In the genomic region with DNA sequence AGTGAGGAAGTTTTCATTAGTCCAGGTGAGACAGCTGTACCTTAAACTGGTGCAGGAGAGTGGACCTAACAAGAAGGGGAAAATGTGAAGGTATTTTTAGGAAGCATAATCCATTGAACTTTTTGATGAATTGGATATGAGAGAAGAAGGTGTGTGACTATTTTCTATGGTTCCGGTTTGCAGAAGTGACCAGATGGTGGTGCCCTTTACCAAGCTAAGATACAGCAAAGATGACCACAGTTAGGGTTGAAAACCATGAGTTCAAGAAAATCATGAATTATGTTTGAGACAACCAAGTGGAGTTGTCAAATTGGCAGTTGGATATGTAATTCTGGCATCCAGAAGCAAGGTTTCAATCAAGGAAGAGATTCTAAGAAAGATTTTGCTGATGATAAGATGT, we compare ENCODE assay signal across 9 cellular contexts.
A peak's percentile ranks its signal among the peaks of the same experiment; 100 is the strongest.
DNase-seq lines count a peak whose midpoint lies in the region; ATAC-seq, FAIRE-seq and TF ChIP-seq lines count a peak whose summit lies in the region.
"Had no signal": no experiment of that assay in that cellular context is flagged by ENCODE, and none has a peak within 500 bp of the region (broad histone marks: within the 10 kb centered on the region; RNA-seq: fewer than 3 reads in every experiment).

No MANE protein-coding gene starts in this region.

- DNase-seq in NCI-H2081 (lab: John Stamatoyannopoulos, UW) = peak; percentile 37 to 40
- DNase-seq in NCI-H2081 treated with DMSO at 0.1 percent for 48 hours (lab: John Stamatoyannopoulos, UW) = no peak
- peak; percentile 17 for DNase-seq in NCI-H2029 (lab: John Stamatoyannopoulos, UW)
- peak in 1 of 4 experiments; percentile 6 for DNase-seq in K562 (ENCODE audit: extremely low read depth in 1 of 4, low spot score in 3 of 4)
- DNase-seq in renal cortical epithelial cell (ENCODE audit: low read depth) = peak; percentile 35
- no peak for DNase-seq in tibial artery
- DNase-seq in CD8-positive, alpha-beta memory T cell = no peak
- DNase-seq: activated CD4-positive, alpha-beta T cell treated with anti-CD3 and anti-CD28 coated beads for 4 hours had no signal

- BruUV-seq in K562 (replicated peaks; lab: Mats Ljungman, UMichigan) = no TSS peak

- H3K27me3 ChIP-seq in K562 (ENCODE audit: control insufficient read depth in 2 of 2, insufficient read depth in 2 of 2, low read length in 2 of 2) (no peaks in the 10 kb centered on the region), tibial artery (no peaks in the 10 kb centered on the region)
- H3K27me3 ChIP-seq in CD8-positive, alpha-beta memory T cell (ENCODE audit: insufficient read depth, low read length, poor library complexity, severe bottlenecking) = no peaks in the 10 kb centered on the region

- in situ Hi-C loops in K562 (cut with MboI) = no loop called here

- H3K9me3 Mint-ChIP-seq in CD8-positive, alpha-beta memory T cell = peaks cover 0 to 2% (median 0%) of the 10 kb centered on the region in 5 donors

- no peak overlapping the region for H2AFZ ChIP-seq in K562 (ENCODE audit: low read depth, low read length)

- no peak overlapping the region for H3K27ac Mint-ChIP-seq in CD8-positive, alpha-beta memory T cell

- no peaks in the 10 kb centered on the region for H3K36me3 Mint-ChIP-seq in CD8-positive, alpha-beta memory T cell

- H3K4me1 Mint-ChIP-seq in CD8-positive, alpha-beta memory T cell = no peaks in the 10 kb centered on the region

- no peak for TF ChIP-seq POLR2A in K562 (conservative IDR thresholded peaks at IDR 0.05)

- no peaks in the 10 kb centered on the region for H3K36me3 ChIP-seq in K562 (ENCODE audit: control insufficient read depth, insufficient read depth, low read length)
- no peaks in the 10 kb centered on the region for H3K36me3 ChIP-seq in tibial artery
- H3K36me3 ChIP-seq in CD8-positive, alpha-beta memory T cell (ENCODE audit: insufficient read depth, low read length) = no peaks in the 10 kb centered on the region

- POLR2A ChIA-PET in K562 (lab: Yijun Ruan, JAX) = no interaction called here
- POLR2A ChIA-PET in CD8-positive, alpha-beta memory T cell (lab: Charles Lee) = no interaction called here

- no peak overlapping the region for H3K9ac ChIP-seq in K562 (ENCODE audit: insufficient read depth in 1 of 2, low read depth in 2 of 2, low read length in 2 of 2)

- ATAC-seq in K562 (no peak), HG03342 (IDR thresholded peaks at IDR 0.05; ENCODE audit: unreplicated experiment) (no peak)

- no peaks in the 10 kb centered on the region for H3K27me3 Mint-ChIP-seq in CD8-positive, alpha-beta memory T cell

- CTCF ChIA-PET in K562 (lab: Yijun Ruan, JAX; ENCODE audit: low intra/inter-chr PET ratio) = no interaction called here
- CTCF ChIA-PET in CD8-positive, alpha-beta memory T cell (lab: Charles Lee) = no interaction called here

- H3K4me3 Mint-ChIP-seq in CD8-positive, alpha-beta memory T cell = no peak overlapping the region

- H3K9me3 ChIP-seq in K562 (replicated peaks; ENCODE audit: control insufficient read depth, insufficient read depth, low read depth, low read length) (peaks cover 5% of the 10 kb centered on the region; the same call in 1 of the 2 replicates), tibial artery (no peaks in the 10 kb centered on the region)
- no peaks in the 10 kb centered on the region for H3K9me3 ChIP-seq in CD8-positive, alpha-beta memory T cell (ENCODE audit: low read length)

- H3K27ac ChIP-seq in K562 (ENCODE audit: extremely low read depth, low read depth, low read length) (no peak overlapping the region), tibial artery (no peak overlapping the region)
- no peak overlapping the region for H3K27ac ChIP-seq in CD8-positive, alpha-beta memory T cell (ENCODE audit: low read depth, low read length)

- no peaks in the 10 kb centered on the region for H4K20me1 ChIP-seq in K562 (replicated peaks; ENCODE audit: control insufficient read depth, insufficient read depth, low read length)

- peak; percentile 27 to 29; a peak in 2 of 4 replicates for TF ChIP-seq RAD21 in K562 (CRISPR knock-in tag; conservative IDR thresholded peaks at IDR 0.05 in 1 of 2, IDR thresholded peaks at IDR 0.05 in 1 of 2)

- 0% methylated on average over 1 of the region's 1 CpG for WGBS in K562 (ENCODE audit: insufficient coverage, low coverage, missing lambda C conversion rate)

- no peaks in the 10 kb centered on the region for H3K4me1 ChIP-seq in K562 (replicated peaks in 1 of 2; ENCODE audit: control insufficient read depth in 2 of 2, insufficient read depth in 2 of 2, low read length in 2 of 2)
- no peaks in the 10 kb centered on the region for H3K4me1 ChIP-seq in tibial artery
- H3K4me1 ChIP-seq in CD8-positive, alpha-beta memory T cell (ENCODE audit: insufficient read depth, low read length) = no peaks in the 10 kb centered on the region

- H3K4me2 ChIP-seq in K562 (ENCODE audit: insufficient read depth, low read length) = no peak overlapping the region

- H3K4me3 ChIP-seq in K562 (no peak overlapping the region), tibial artery (no peak overlapping the region)
- no peak overlapping the region for H3K4me3 ChIP-seq in CD8-positive, alpha-beta memory T cell (ENCODE audit: low read length)

- FAIRE-seq in K562 (lab: Jason Lieb, UNC) = no peak

- TF ChIP-seq CTCF in K562 (IDR thresholded peaks at IDR 0.05 in 2 of 3, conservative IDR thresholded peaks at IDR 0.05 in 1 of 3; ENCODE audit: insufficient read depth in 2 of 3, low read depth in 1 of 3, low read length in 3 of 3) = 0 out of 6 replicates have a peak, but pooled peaks of 1 of the 3 experiments have one; percentile 19
- TF ChIP-seq CTCF in tibial artery (IDR thresholded peaks at IDR 0.05) = no peak

- no peaks in the 10 kb centered on the region for H3K9me1 ChIP-seq in K562 (ENCODE audit: control insufficient read depth, insufficient read depth, low read length)

- H3K79me2 ChIP-seq in K562 (ENCODE audit: control insufficient read depth, insufficient read depth, low read length) = no peaks in the 10 kb centered on the region

- no peak for TF ChIP-seq EP300 in K562 (IDR thresholded peaks at IDR 0.05; ENCODE audit: low read length)

- intact Hi-C loops in K562 (cut with micrococcal nuclease) (no loop called here), tibial artery (cut with DNase I; ENCODE audit: low total_unique reads) (no loop called here)

TF ChIP-seq in K562, 482 proteins besides CTCF, POLR2A, EP300 and RAD21:
- TF ChIP-seq HIVEP1 (CRISPR knock-in tag; IDR thresholded peaks at IDR 0.05) (no peak), ZBTB17 (CRISPR knock-in tag; IDR thresholded peaks at IDR 0.05) (no peak), ZBTB1 (CRISPR knock-in tag; IDR thresholded peaks at IDR 0.05; ENCODE audit: borderline replicate concordance, low read depth) (no peak), ZNF217 (CRISPR knock-in tag; IDR thresholded peaks at IDR 0.05) (no peak), RBM25 (IDR thresholded peaks at IDR 0.05; ENCODE audit: low read depth, low read length, severe bottlenecking) (no peak), C11orf30 (IDR thresholded peaks at IDR 0.05; ENCODE audit: low read depth) (no peak), ZBTB9 (CRISPR knock-in tag; IDR thresholded peaks at IDR 0.05) (no peak)
- TF ChIP-seq, protein P1, sequence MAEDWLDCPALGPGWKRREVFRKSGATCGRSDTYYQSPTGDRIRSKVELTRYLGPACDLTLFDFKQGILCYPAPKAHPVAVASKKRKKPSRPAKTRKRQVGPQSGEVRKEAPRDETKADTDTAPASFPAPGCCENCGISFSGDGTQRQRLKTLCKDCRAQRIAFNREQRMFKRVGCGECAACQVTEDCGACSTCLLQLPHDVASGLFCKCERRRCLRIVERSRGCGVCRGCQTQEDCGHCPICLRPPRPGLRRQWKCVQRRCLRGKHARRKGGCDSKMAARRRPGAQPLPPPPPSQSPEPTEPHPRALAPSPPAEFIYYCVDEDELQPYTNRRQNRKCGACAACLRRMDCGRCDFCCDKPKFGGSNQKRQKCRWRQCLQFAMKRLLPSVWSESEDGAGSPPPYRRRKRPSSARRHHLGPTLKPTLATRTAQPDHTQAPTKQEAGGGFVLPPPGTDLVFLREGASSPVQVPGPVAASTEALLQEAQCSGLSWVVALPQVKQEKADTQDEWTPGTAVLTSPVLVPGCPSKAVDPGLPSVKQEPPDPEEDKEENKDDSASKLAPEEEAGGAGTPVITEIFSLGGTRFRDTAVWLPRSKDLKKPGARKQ (CRISPR knock-in tag; IDR thresholded peaks at IDR 0.05) = no peak
- TF ChIP-seq, protein P2, sequence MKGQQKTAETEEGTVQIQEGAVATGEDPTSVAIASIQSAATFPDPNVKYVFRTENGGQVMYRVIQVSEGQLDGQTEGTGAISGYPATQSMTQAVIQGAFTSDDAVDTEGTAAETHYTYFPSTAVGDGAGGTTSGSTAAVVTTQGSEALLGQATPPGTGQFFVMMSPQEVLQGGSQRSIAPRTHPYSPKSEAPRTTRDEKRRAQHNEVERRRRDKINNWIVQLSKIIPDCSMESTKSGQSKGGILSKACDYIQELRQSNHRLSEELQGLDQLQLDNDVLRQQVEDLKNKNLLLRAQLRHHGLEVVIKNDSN (CRISPR knock-in tag; IDR thresholded peaks at IDR 0.05) = no peak
TF ChIP-seq in K562: peak in this region for 0.

Comparison
In these comparisons a context has a peak if more than half of its experiments do, and no peak if none do; other contexts are left out.
1. DNase-seq: peak in NCI-H2081 (2 of 2), NCI-H2029 (single experiment) and renal cortical epithelial cell (single experiment); none in NCI-H2081 treated with DMSO at 0.1 percent for 48 hours (single experiment), tibial artery (0 of 2) and CD8-positive, alpha-beta memory T cell (0 of 5).